ENCODE assay signal across 8 cellular contexts in the genomic region with DNA sequence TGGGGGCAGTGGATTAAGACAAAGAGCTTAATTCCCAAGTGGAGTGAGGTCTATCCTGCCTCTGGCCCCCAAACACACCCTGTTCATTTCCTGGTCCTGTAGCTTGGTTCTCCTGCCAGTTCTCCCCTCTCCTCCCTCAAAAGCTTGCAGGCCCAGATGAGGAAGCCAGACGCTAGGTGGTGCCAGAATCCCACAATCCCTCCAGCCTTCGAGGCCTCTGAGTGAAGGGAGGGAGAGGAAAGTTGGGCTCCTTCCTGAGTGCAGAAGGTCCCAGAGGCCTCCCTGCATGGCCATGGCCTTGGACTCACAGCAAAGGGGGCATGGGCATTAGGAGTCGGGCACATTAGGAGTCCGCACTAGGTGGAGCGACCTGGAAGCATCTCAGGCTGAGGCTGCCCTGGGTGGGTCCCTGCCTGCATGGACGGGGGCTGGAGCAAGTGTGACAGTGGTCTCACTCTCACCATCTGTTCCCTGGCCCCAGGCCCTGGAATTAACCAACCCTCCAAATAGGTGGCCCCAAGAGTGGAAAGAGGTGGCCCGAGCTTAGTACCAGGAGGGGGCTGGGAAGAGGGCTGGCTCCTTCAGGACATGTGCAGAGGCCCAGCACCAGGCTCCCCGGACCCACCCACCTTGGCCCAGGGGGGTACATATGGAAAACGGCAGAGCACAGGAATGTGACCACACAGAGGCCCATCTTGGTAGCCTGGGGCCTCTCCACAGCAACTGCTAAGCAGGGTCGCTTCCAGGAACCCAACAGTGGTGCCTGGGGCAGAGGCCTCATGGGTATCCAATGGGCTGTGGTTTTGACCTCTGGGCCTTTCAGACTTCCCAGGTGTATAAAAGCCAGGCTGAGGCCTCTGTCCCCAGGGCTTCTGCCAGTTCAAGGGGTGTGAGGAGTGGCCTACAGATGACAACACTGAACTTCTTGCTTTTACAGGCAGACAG. TPM values are rescaled to one million over a fixed set of nuclear protein-coding genes. Genes with fewer than 3 reads are reported as not detected.
DNase-seq lines count a peak whose midpoint lies in the region; ATAC-seq and TF ChIP-seq lines count a peak whose summit lies in the region.

No MANE protein-coding gene starts in this region.

- no peaks in the 10 kb centered on the region for H3K9me3 Mint-ChIP-seq in osteocyte (ENCODE audit: unreplicated experiment)

- H3K36me3 Mint-ChIP-seq in osteocyte (ENCODE audit: unreplicated experiment) = no peaks in the 10 kb centered on the region

- TF ChIP-seq CTCF in osteocyte (IDR thresholded peaks at IDR 0.05) = peak; percentile 65

- DNase-seq in NCI-H524 (lab: John Stamatoyannopoulos, UW) (peak; percentile 62 to 78), NCI-H524 treated with DMSO at 0.1 percent for 48 hours (lab: John Stamatoyannopoulos, UW) (no peak), M059J (ENCODE audit: low read depth) (peak; percentile 69), SKM-1 treated with dmso at 0.1 percent for 144 hours (lab: John Stamatoyannopoulos, UW; ENCODE audit: unreplicated experiment) (peak; percentile 76), fibroblast of gingiva (ENCODE audit: low read depth) (peak; percentile 15), osteocyte (ENCODE audit: extremely low spot score, unreplicated experiment) (no peak)

- no peaks in the 10 kb centered on the region for H3K27me3 Mint-ChIP-seq in osteocyte (ENCODE audit: unreplicated experiment)

- ATAC-seq in GM21528 (IDR thresholded peaks at IDR 0.05; ENCODE audit: low FRiP score, unreplicated experiment) = no peak
- no peak for ATAC-seq in GM21529 (IDR thresholded peaks at IDR 0.05; ENCODE audit: unreplicated experiment)

- peaks cover 27% of the 10 kb centered on the region for H3K4me1 Mint-ChIP-seq in osteocyte (ENCODE audit: unreplicated experiment)

- no peak overlapping the region for H3K27ac Mint-ChIP-seq in osteocyte (ENCODE audit: unreplicated experiment)

- no peak overlapping the region for H3K4me3 Mint-ChIP-seq in osteocyte (ENCODE audit: unreplicated experiment)

RNA-seq across cellular contexts. Expression of a gene that starts 5.2 kb away (rescaled TPM):
- total RNA-seq in M059J (2014; rRNA removed; shearing (Covaris generic)) = not detected in 2 replicates
- 0.91 TPM in 1 of 2 replicates, not detected in the other for total RNA-seq in osteocyte

RNA-seq across cellular contexts. Expression of a gene that starts 22.4 kb away (rescaled TPM):
- total RNA-seq in M059J (2014; rRNA removed; shearing (Covaris generic)) = not detected in 2 replicates
- not detected in 2 replicates for total RNA-seq in osteocyte

RNA-seq across cellular contexts. Expression of a gene that starts 57.1 kb away (rescaled TPM):
- 0.12 and 0.86 TPM in 2 replicates for total RNA-seq in M059J (2014; rRNA removed; shearing (Covaris generic))
- total RNA-seq in osteocyte = 0.99 and 1.7 TPM in 2 replicates

Comparison
In these comparisons a context has a peak if more than half of its experiments do, and no peak if none do; other contexts are left out.
1. DNase-seq: peak in NCI-H524 (2 of 2), M059J (single experiment), SKM-1 treated with dmso at 0.1 percent for 144 hours (single experiment) and fibroblast of gingiva (single experiment); none in NCI-H524 treated with DMSO at 0.1 percent for 48 hours (single experiment) and osteocyte (single experiment).